ENCODE assay signal across 13 cellular contexts in genomic region chr11:69387409-69387885, GRCh38.
DNase-seq lines count a peak whose midpoint lies in the region; ATAC-seq, FAIRE-seq and TF ChIP-seq lines count a peak whose summit lies in the region.
"Had no signal": no experiment of that assay in that cellular context is flagged by ENCODE, and none has a peak within 500 bp of the region (broad histone marks: within the 10 kb centered on the region; RNA-seq: fewer than 3 reads in every experiment).

No MANE protein-coding gene starts in this region.

- H3K4me1 ChIP-seq in H1 (replicated peaks in 1 of 4; ENCODE audit: control insufficient read depth in 3 of 4, insufficient read depth in 4 of 4, low read length in 3 of 4), result 0 out of 7 replicates have a peak, but pooled peaks cover 0 to 1% (median 0%) of the 10 kb centered on the region in 4 experiments

- H2BK12ac ChIP-seq in H1 (ENCODE audit: low read depth, low read length), result 0 out of 2 replicates have a peak overlapping the region, but pooled peaks have one; percentile 27

- no peak overlapping the region for H3K4ac ChIP-seq in H1 (replicated peaks; ENCODE audit: insufficient read length, low read depth, low read length)

- H3K27ac Mint-ChIP-seq in Calu3 (ENCODE audit: unreplicated experiment) (peak overlapping the region; percentile 42), neural crest cell (ENCODE audit: unreplicated experiment) (peak overlapping the region; percentile 75)

- no peak for FAIRE-seq in H1 (lab: Jason Lieb, UNC)
- FAIRE-seq: H54 had no signal

- no peak for TF ChIP-seq EP300 in H1 (IDR thresholded peaks at IDR 0.05; ENCODE audit: borderline replicate concordance in 1 of 2, low read depth in 2 of 2, low read length in 2 of 2)

- H2BK5ac ChIP-seq in H1 (ENCODE audit: low read depth, low read length), result no peak overlapping the region

- no peak overlapping the region for H3K56ac ChIP-seq in H1 (replicated peaks; ENCODE audit: insufficient read length, low read depth, low read length)

- H3K27me3 Mint-ChIP-seq in Calu3 (ENCODE audit: unreplicated experiment), result no peaks in the 10 kb centered on the region
- no peaks in the 10 kb centered on the region for H3K27me3 Mint-ChIP-seq in neural crest cell (ENCODE audit: low read depth)

- BruUV-seq in Calu3 (replicated peaks; lab: Mats Ljungman, UMichigan), result no TSS peak

- no peaks in the 10 kb centered on the region for H3K23me2 ChIP-seq in H1 (ENCODE audit: low read depth, low read length)

- H3K14ac ChIP-seq in H1 (ENCODE audit: insufficient read length), result no peak overlapping the region

- H3K4me3 ChIP-seq in H1 (ENCODE audit: extremely low read depth in 1 of 4, insufficient read depth in 2 of 4, low read depth in 3 of 4, low read length in 4 of 4), result no peak overlapping the region

- no peak overlapping the region for H2BK120ac ChIP-seq in H1 (replicated peaks; ENCODE audit: low read depth, low read length)

- no peak for DNase-seq in Calu3
- DNase-seq in HT1080 (ENCODE audit: low read depth), result peak; percentile 32
- no peak for DNase-seq in H1 (ENCODE audit: low read depth in 1 of 2, low spot score in 2 of 2)
- DNase-seq in neural crest cell (ENCODE audit: low read depth, low spot score), result no peak
- no peak for DNase-seq in activated CD4-positive, alpha-beta T cell treated with anti-CD3 and anti-CD28 coated beads for 4 hours
- DNase-seq: NCI-H1417, NCI-H187 treated with DMSO at 0.1 percent for 48 hours, NCI-H69, RPMI8226 had no signal

- no peak overlapping the region for H3K4me3 Mint-ChIP-seq in Calu3 (ENCODE audit: low read depth, unreplicated experiment)
- H3K4me3 Mint-ChIP-seq in neural crest cell, result no peak overlapping the region

- no peak overlapping the region for H4K8ac ChIP-seq in H1 (ENCODE audit: extremely low read depth, insufficient read depth, low read length)

- intact Hi-C loops in Calu3 (cut with micrococcal nuclease; ENCODE audit: unreplicated experiment), result no loop called here

- no peaks in the 10 kb centered on the region for H3K36me3 ChIP-seq in H1 (ENCODE audit: control insufficient read depth in 2 of 4, insufficient read depth in 4 of 4, low read length in 3 of 4)

- POLR2A ChIA-PET in H1 (lab: Charles Lee; ENCODE audit: partially characterized antibody), result no interaction called here

- peaks cover 5 to 17% of the 10 kb centered on the region in 2 experiments for H3K9me3 ChIP-seq in H1 (ENCODE audit: insufficient read depth in 2 of 2, low read depth in 1 of 2, low read length in 1 of 2)

- no peak for TF ChIP-seq CTCF in Calu3 (IDR thresholded peaks at IDR 0.05; ENCODE audit: unreplicated experiment)
- TF ChIP-seq CTCF in H1 (IDR thresholded peaks at IDR 0.05; ENCODE audit: control extremely low read depth in 1 of 3, insufficient read depth in 1 of 3, low read depth in 1 of 3, low read length in 3 of 3), result no peak
- no peak for TF ChIP-seq CTCF in neural crest cell (conservative IDR thresholded peaks at IDR 0.05)

- TF ChIP-seq POLR2A in H1 (IDR thresholded peaks at IDR 0.05; ENCODE audit: control extremely low read depth in 1 of 2, low read depth in 2 of 2, low read length in 2 of 2), result no peak

- CTCF ChIA-PET in Calu3 (lab: Charles Lee), result no interaction called here
- CTCF ChIA-PET in H1 (lab: Charles Lee; ENCODE audit: partially characterized antibody), result interaction anchor here (0.8 to 1.7 kb wide), 2 partner anchors 95 to 97 kb away, joined by 3 to 5 read pairs; no protein-coding TSS in a partner anchor

- no peak overlapping the region for H4K91ac ChIP-seq in H1 (replicated peaks; ENCODE audit: insufficient read length, low read length)

- H3K18ac ChIP-seq in H1 (ENCODE audit: extremely low read depth, low read length), result no peak overlapping the region; the same call in 1 of the 2 replicates

- no peak overlapping the region for H3K27ac ChIP-seq in H1 (ENCODE audit: low read depth, low read length)
- H3K27ac ChIP-seq: C4-2B had no signal

- H3K79me2 ChIP-seq in H1 (ENCODE audit: control insufficient read depth in 1 of 2, insufficient read depth in 2 of 2, low read length in 2 of 2), result no peaks in the 10 kb centered on the region

- no peak overlapping the region for H2BK15ac ChIP-seq in H1 (ENCODE audit: low read length)

- H4K5ac ChIP-seq in H1 (ENCODE audit: insufficient read length, low read depth, low read length), result no peak overlapping the region

- ATAC-seq in HG03108 (IDR thresholded peaks at IDR 0.05; ENCODE audit: unreplicated experiment), result no peak
- no peak for ATAC-seq in HG02840 (IDR thresholded peaks at IDR 0.05; ENCODE audit: low FRiP score, unreplicated experiment)

- no peak overlapping the region for H2BK20ac ChIP-seq in H1 (ENCODE audit: low read length)

- no peaks in the 10 kb centered on the region for H4K20me1 ChIP-seq in H1 (replicated peaks in 1 of 2; ENCODE audit: control insufficient read depth in 1 of 2, insufficient read depth in 2 of 2, low read length in 2 of 2)

- H3K36me3 Mint-ChIP-seq in Calu3 (ENCODE audit: insufficient read depth, unreplicated experiment) (peaks cover 14% of the 10 kb centered on the region), neural crest cell (ENCODE audit: low read depth) (peaks cover 8% of the 10 kb centered on the region)

- H2AK5ac ChIP-seq in H1 (ENCODE audit: low read depth, low read length), result no peak overlapping the region

- H3K9ac ChIP-seq in H1 (replicated peaks in 1 of 4; ENCODE audit: extremely low read depth in 1 of 4, low read depth in 3 of 4, low read length in 3 of 4), result no peak overlapping the region

- TF ChIP-seq RAD21 in H1 (IDR thresholded peaks at IDR 0.05 in 1 of 2, conservative IDR thresholded peaks at IDR 0.05 in 1 of 2; ENCODE audit: low read depth in 2 of 2, low read length in 2 of 2), result no peak

- H3K27me3 ChIP-seq in H1 (replicated peaks in 1 of 4; ENCODE audit: control insufficient read depth in 3 of 4, extremely low read depth in 1 of 4, insufficient read depth in 3 of 4, low read length in 3 of 4), result no peaks in the 10 kb centered on the region

- H2AFZ ChIP-seq in H1 (ENCODE audit: low read length), result no peak overlapping the region

- H3K4me1 Mint-ChIP-seq in Calu3 (ENCODE audit: low read depth, unreplicated experiment) (peaks cover 13% of the 10 kb centered on the region), neural crest cell (peaks cover 6% of the 10 kb centered on the region)

- no peaks in the 10 kb centered on the region for H3K79me1 ChIP-seq in H1 (ENCODE audit: low read depth, low read length)

- WGBS in H1 (ENCODE audit: extremely low coverage in 1 of 2, insufficient coverage in 1 of 2, insufficient read length in 1 of 2, insufficient replicate concordance in 2 of 2, low coverage in 1 of 2, low lambda C conversion rate in 2 of 2, missing lambda C conversion rate in 1 of 2), 2 experiments, result 90% methylated on average over 3 of the region's 3 CpGs; no CpG with 5 or more reads in 1 of the 2 experiments

- H3K9me3 Mint-ChIP-seq in Calu3 (ENCODE audit: low read depth, unreplicated experiment) (peaks cover 8% of the 10 kb centered on the region), neural crest cell (peaks cover 8% of the 10 kb centered on the region)

- H3K23ac ChIP-seq in H1 (ENCODE audit: insufficient read length), result no peak overlapping the region

- no peak overlapping the region for H3K4me2 ChIP-seq in H1 (ENCODE audit: insufficient read depth in 1 of 2, low read depth in 2 of 2, low read length in 2 of 2)

TF ChIP-seq in H1, 55 proteins besides CTCF, POLR2A, EP300 and RAD21:
- TF ChIP-seq ASH2L (IDR thresholded peaks at IDR 0.05; ENCODE audit: low read length), result no peak
- TF ChIP-seq TBP (IDR thresholded peaks at IDR 0.05; ENCODE audit: low read depth, low read length), result no peak
- no peak for TF ChIP-seq CTBP2 (IDR thresholded peaks at IDR 0.05; ENCODE audit: borderline replicate concordance, insufficient read depth, insufficient read length, low read length)
- no peak for TF ChIP-seq SUZ12 (IDR thresholded peaks at IDR 0.05; ENCODE audit: low read length)
- no peak for TF ChIP-seq RXRA (IDR thresholded peaks at IDR 0.05; ENCODE audit: insufficient read depth, low read depth, low read length)
- no peak for TF ChIP-seq USF2 (IDR thresholded peaks at IDR 0.05; ENCODE audit: low read length)
- TF ChIP-seq ZNF274 (IDR thresholded peaks at IDR 0.05; ENCODE audit: borderline replicate concordance, extremely low read depth, low read length), result no peak
- TF ChIP-seq MAX (IDR thresholded peaks at IDR 0.05), result no peak
TF ChIP-seq in H1: peak in this region for 0.
